Comparison of ENCODE assay signal across 12 cellular contexts in the genomic region with DNA sequence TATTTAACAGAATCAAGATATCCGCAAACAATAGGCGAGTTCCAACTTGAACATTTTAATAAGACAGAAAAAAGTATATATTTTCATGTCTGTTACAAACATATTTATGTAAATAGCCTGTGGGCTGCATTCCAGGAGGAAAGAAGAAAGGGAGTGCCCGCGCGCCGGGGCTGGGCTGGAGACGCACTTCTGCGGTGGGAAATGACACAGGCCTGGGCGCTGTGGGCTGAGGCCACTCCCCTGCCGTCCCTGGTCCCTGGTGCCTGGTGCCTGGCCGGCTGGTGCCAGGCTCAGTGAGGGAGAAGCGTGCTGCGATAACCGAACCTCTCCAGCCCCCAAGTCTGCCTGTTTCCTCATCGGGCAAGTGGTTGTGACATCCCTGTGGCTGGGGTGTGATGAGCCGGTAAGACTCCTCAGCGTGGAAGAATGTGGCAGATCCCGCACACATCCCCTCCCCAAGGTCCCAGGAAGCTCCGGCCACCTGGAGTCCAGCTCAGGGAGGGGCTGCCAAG.
DNase-seq lines count a peak whose midpoint lies in the region; ATAC-seq and TF ChIP-seq lines count a peak whose summit lies in the region.
"Had no signal": no experiment of that assay in that cellular context is flagged by ENCODE, and none has a peak within 500 bp of the region (broad histone marks: within the 10 kb centered on the region; RNA-seq: fewer than 3 reads in every experiment).

No MANE protein-coding gene starts in this region.

- peaks cover 8 to 34% (median 21%) of the 10 kb centered on the region in 9 donors for H3K4me1 ChIP-seq in heart right ventricle
- peaks cover 42 to 89% (median 73%) of the 10 kb centered on the region in 4 donors for H3K4me1 ChIP-seq in stomach
- H3K4me1 ChIP-seq in MM.1S (ENCODE audit: low read length): no peaks in the 10 kb centered on the region

- no peaks in the 10 kb centered on the region for H4K20me1 ChIP-seq in MM.1S (ENCODE audit: insufficient read depth, low read length)

- H3K27ac ChIP-seq in heart right ventricle (peak overlapping the region; percentile 36 to 71 (median 44)), stomach (peak overlapping the region; percentile 83 to 89 (median 85)), MM.1S (ENCODE audit: low read length) (no peak overlapping the region)

- DNase-seq in LHCN-M2 (ENCODE audit: low read depth) (peak; percentile 41), SKM-1 (lab: John Stamatoyannopoulos, UW; ENCODE audit: unreplicated experiment) (peak; percentile 4), heart right ventricle (peak in 1 of 2 donors; percentile 37), stomach (peak; percentile 69), MM.1S (no peak), NCI-H748 (lab: John Stamatoyannopoulos, UW; ENCODE audit: unreplicated experiment) (no peak), NCI-H146 (lab: John Stamatoyannopoulos, UW) (no peak)
- DNase-seq: activated T-cell treated with anti-CD3 and anti-CD28 coated beads, Interleukin-2, amount 50 U/mL, for 1 hour; effector memory CD4-positive, alpha-beta T cell; GF-D8; T-helper 1 cell had no signal

- H3K9me3 ChIP-seq in heart right ventricle: no peaks in the 10 kb centered on the region
- no peaks in the 10 kb centered on the region for H3K9me3 ChIP-seq in stomach
- H3K9me3 ChIP-seq in MM.1S (replicated peaks; ENCODE audit: insufficient read depth, low read length): no peaks in the 10 kb centered on the region

- ATAC-seq in heart right ventricle (peak in 2 of 8 donors; percentile 38 to 40), GM18861 (IDR thresholded peaks at IDR 0.05; ENCODE audit: unreplicated experiment) (no peak)

- H3K79me2 ChIP-seq in MM.1S (ENCODE audit: low read length): no peaks in the 10 kb centered on the region

- intact Hi-C loops in heart right ventricle (cut with DNase I) (loop anchor here in 1 of 10 donors (10.0 kb wide), 1 partner anchor 111 kb away; no protein-coding TSS in a partner anchor), stomach (cut with DNase I; ENCODE audit: low total_unique reads) (no loop called here)

- H3K36me3 ChIP-seq in heart right ventricle: peaks cover 0 to 35% (median 0%) of the 10 kb centered on the region in 9 donors
- H3K36me3 ChIP-seq in stomach: peaks cover 8 to 34% (median 21%) of the 10 kb centered on the region in 4 donors
- no peaks in the 10 kb centered on the region for H3K36me3 ChIP-seq in MM.1S (replicated peaks; ENCODE audit: insufficient read depth, low read length)

- TF ChIP-seq CTCF in heart right ventricle (IDR thresholded peaks at IDR 0.05) (no peak), stomach (IDR thresholded peaks at IDR 0.05) (no peak), MM.1S (IDR thresholded peaks at IDR 0.05; ENCODE audit: low read length) (no peak)

- no peaks in the 10 kb centered on the region for H3K9me2 ChIP-seq in MM.1S (replicated peaks; ENCODE audit: insufficient read depth, low read length)

- no peaks in the 10 kb centered on the region for H3F3A ChIP-seq in MM.1S (ENCODE audit: insufficient read depth, low read length)

- no peak overlapping the region for H3K4me2 ChIP-seq in MM.1S (ENCODE audit: low read depth, low read length)

- 55 to 62% methylated on average over 19 of the region's 19 CpGs for WGBS in heart right ventricle, 2 donors
- 14 to 38% (median 26%) methylated on average over 15 to 19 of the region's 19 CpGs for WGBS in stomach, 5 donors

- TF ChIP-seq POLR2A in stomach (IDR thresholded peaks at IDR 0.05): no peak

- TF ChIP-seq EP300 in stomach (IDR thresholded peaks at IDR 0.05): no peak

- H3K4me3 ChIP-seq in heart right ventricle: no peak overlapping the region
- no peak overlapping the region for H3K4me3 ChIP-seq in stomach
- no peak overlapping the region for H3K4me3 ChIP-seq in MM.1S (ENCODE audit: low read length)

- peaks cover 0 to 26% (median 0%) of the 10 kb centered on the region in 7 donors for H3K27me3 ChIP-seq in heart right ventricle
- H3K27me3 ChIP-seq in stomach: peaks cover 0 to 8% (median 4%) of the 10 kb centered on the region in 3 donors
- peaks cover 17% of the 10 kb centered on the region for H3K27me3 ChIP-seq in MM.1S (replicated peaks; ENCODE audit: insufficient read depth, low read length)

- H3K9ac ChIP-seq in MM.1S (ENCODE audit: low read length): no peak overlapping the region

- no peak overlapping the region for H2AFZ ChIP-seq in MM.1S (ENCODE audit: low read length)

Comparison
In these comparisons a context has a peak if more than half of its experiments do, and no peak if none do; other contexts are left out.
1. DNase-seq: peak in LHCN-M2 (single experiment), SKM-1 (single experiment) and stomach (single experiment); none in MM.1S (single experiment), NCI-H748 (single experiment) and NCI-H146 (single experiment).